1 cellular context compared by ENCODE assay signal in the genomic region with DNA sequence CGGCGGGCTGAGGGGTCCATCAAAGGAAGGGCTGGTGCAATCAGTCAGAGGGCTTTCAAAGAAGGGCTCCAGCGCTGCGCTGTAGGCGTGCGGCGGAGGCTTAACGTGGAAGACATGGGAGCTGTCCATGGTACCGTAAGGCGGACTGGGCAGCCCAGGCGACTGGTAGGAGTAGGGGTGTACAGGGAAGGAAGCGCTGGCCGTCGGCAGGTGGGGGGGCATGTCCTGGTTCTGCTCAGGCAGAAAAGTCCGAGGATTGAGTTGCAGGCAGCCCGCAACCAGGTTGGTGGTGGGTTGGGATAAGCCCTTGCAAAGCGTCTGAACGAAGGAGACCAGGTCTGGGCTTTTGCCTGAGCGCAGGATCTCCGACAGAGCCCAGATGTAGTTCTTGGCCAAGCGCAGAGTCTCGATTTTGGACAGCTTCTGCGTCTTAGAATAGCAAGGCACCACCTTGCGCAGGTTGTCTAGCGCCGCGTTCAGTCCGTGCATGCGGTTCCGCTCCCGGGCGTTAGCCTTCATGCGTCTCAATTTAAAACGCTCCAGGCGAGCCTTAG.
TF ChIP-seq lines count a peak whose summit lies in the region.

No MANE protein-coding gene starts in this region.

TF ChIP-seq in HepG2, 621 proteins besides CTCF, POLR2A, EP300 and RAD21 (continued from another document and continues in another):
- TF ChIP-seq, protein P1, sequence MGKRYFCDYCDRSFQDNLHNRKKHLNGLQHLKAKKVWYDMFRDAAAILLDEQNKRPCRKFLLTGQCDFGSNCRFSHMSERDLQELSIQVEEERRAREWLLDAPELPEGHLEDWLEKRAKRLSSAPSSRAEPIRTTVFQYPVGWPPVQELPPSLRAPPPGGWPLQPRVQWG (CRISPR knock-in tag; IDR thresholded peaks at IDR 0.05; ENCODE audit: borderline replicate concordance, low read depth): no peak
- TF ChIP-seq ZNF616 (CRISPR knock-in tag; IDR thresholded peaks at IDR 0.05; ENCODE audit: low read depth) (no peak), HDAC1 (CRISPR knock-in tag; IDR thresholded peaks at IDR 0.05) (no peak), FOXO1 (CRISPR knock-in tag; IDR thresholded peaks at IDR 0.05) (peak; percentile 80), ZFYVE20 (CRISPR knock-in tag; IDR thresholded peaks at IDR 0.05; ENCODE audit: borderline replicate concordance, low read depth) (0 out of 2 replicates have a peak, but pooled peaks have one; percentile 83), AKAP8 (CRISPR knock-in tag; IDR thresholded peaks at IDR 0.05) (no peak), SETDB1 (CRISPR knock-in tag; IDR thresholded peaks at IDR 0.05; ENCODE audit: borderline replicate concordance) (no peak), RBM39 (IDR thresholded peaks at IDR 0.05; ENCODE audit: low read depth, low read length, poor library complexity, severe bottlenecking) (no peak), SATB2 (CRISPR knock-in tag; IDR thresholded peaks at IDR 0.05) (peak; percentile 96), ZNF367 (CRISPR knock-in tag; IDR thresholded peaks at IDR 0.05; ENCODE audit: borderline replicate concordance) (peak; percentile 84; the same call in 1 of the 2 replicates), GABPA (IDR thresholded peaks at IDR 0.05; ENCODE audit: low read depth, low read length) (no peak), GABPA (CRISPR knock-in tag; IDR thresholded peaks at IDR 0.05; ENCODE audit: low read depth) (no peak), HHEX (CRISPR knock-in tag; IDR thresholded peaks at IDR 0.05) (no peak), IKZF1 (IDR thresholded peaks at IDR 0.05) (no peak), AHR (CRISPR knock-in tag; IDR thresholded peaks at IDR 0.05) (0 out of 2 replicates have a peak, but pooled peaks have one; percentile 95), XBP1 (CRISPR knock-in tag; IDR thresholded peaks at IDR 0.05) (peak; percentile 91), SMC3 (IDR thresholded peaks at IDR 0.05; ENCODE audit: low read length) (no peak), RARG (CRISPR knock-in tag; IDR thresholded peaks at IDR 0.05; ENCODE audit: low read depth) (peak; percentile 45; the same call in 1 of the 2 replicates), ZNF230 (CRISPR knock-in tag; IDR thresholded peaks at IDR 0.05) (peak; percentile 82; the same call in 1 of the 2 replicates), ZNF460 (CRISPR knock-in tag; IDR thresholded peaks at IDR 0.05; ENCODE audit: borderline replicate concordance) (no peak), ZNF138 (CRISPR knock-in tag; IDR thresholded peaks at IDR 0.05; ENCODE audit: low read depth) (peak; percentile 87), RFX5 (IDR thresholded peaks at IDR 0.05; ENCODE audit: low read depth, low read length) (no peak), PHF5A (CRISPR knock-in tag; IDR thresholded peaks at IDR 0.05; ENCODE audit: low read depth, unreplicated experiment) (no peak), KAT8 (CRISPR knock-in tag; IDR thresholded peaks at IDR 0.05) (peak; percentile 50)
- TF ChIP-seq, protein P2, sequence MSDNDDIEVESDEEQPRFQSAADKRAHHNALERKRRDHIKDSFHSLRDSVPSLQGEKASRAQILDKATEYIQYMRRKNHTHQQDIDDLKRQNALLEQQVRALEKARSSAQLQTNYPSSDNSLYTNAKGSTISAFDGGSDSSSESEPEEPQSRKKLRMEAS (IDR thresholded peaks at IDR 0.05): no peak
- TF ChIP-seq, protein P3, sequence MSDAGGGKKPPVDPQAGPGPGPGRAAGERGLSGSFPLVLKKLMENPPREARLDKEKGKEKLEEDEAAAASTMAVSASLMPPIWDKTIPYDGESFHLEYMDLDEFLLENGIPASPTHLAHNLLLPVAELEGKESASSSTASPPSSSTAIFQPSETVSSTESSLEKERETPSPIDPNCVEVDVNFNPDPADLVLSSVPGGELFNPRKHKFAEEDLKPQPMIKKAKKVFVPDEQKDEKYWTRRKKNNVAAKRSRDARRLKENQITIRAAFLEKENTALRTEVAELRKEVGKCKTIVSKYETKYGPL (CRISPR knock-in tag; IDR thresholded peaks at IDR 0.05): peak; percentile 88; the same call in 1 of the 2 replicates
- TF ChIP-seq, protein P4, sequence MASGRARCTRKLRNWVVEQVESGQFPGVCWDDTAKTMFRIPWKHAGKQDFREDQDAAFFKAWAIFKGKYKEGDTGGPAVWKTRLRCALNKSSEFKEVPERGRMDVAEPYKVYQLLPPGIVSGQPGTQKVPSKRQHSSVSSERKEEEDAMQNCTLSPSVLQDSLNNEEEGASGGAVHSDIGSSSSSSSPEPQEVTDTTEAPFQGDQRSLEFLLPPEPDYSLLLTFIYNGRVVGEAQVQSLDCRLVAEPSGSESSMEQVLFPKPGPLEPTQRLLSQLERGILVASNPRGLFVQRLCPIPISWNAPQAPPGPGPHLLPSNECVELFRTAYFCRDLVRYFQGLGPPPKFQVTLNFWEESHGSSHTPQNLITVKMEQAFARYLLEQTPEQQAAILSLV (CRISPR knock-in tag; IDR thresholded peaks at IDR 0.05; ENCODE audit: borderline replicate concordance): peak; percentile 84
- TF ChIP-seq, protein P5, sequence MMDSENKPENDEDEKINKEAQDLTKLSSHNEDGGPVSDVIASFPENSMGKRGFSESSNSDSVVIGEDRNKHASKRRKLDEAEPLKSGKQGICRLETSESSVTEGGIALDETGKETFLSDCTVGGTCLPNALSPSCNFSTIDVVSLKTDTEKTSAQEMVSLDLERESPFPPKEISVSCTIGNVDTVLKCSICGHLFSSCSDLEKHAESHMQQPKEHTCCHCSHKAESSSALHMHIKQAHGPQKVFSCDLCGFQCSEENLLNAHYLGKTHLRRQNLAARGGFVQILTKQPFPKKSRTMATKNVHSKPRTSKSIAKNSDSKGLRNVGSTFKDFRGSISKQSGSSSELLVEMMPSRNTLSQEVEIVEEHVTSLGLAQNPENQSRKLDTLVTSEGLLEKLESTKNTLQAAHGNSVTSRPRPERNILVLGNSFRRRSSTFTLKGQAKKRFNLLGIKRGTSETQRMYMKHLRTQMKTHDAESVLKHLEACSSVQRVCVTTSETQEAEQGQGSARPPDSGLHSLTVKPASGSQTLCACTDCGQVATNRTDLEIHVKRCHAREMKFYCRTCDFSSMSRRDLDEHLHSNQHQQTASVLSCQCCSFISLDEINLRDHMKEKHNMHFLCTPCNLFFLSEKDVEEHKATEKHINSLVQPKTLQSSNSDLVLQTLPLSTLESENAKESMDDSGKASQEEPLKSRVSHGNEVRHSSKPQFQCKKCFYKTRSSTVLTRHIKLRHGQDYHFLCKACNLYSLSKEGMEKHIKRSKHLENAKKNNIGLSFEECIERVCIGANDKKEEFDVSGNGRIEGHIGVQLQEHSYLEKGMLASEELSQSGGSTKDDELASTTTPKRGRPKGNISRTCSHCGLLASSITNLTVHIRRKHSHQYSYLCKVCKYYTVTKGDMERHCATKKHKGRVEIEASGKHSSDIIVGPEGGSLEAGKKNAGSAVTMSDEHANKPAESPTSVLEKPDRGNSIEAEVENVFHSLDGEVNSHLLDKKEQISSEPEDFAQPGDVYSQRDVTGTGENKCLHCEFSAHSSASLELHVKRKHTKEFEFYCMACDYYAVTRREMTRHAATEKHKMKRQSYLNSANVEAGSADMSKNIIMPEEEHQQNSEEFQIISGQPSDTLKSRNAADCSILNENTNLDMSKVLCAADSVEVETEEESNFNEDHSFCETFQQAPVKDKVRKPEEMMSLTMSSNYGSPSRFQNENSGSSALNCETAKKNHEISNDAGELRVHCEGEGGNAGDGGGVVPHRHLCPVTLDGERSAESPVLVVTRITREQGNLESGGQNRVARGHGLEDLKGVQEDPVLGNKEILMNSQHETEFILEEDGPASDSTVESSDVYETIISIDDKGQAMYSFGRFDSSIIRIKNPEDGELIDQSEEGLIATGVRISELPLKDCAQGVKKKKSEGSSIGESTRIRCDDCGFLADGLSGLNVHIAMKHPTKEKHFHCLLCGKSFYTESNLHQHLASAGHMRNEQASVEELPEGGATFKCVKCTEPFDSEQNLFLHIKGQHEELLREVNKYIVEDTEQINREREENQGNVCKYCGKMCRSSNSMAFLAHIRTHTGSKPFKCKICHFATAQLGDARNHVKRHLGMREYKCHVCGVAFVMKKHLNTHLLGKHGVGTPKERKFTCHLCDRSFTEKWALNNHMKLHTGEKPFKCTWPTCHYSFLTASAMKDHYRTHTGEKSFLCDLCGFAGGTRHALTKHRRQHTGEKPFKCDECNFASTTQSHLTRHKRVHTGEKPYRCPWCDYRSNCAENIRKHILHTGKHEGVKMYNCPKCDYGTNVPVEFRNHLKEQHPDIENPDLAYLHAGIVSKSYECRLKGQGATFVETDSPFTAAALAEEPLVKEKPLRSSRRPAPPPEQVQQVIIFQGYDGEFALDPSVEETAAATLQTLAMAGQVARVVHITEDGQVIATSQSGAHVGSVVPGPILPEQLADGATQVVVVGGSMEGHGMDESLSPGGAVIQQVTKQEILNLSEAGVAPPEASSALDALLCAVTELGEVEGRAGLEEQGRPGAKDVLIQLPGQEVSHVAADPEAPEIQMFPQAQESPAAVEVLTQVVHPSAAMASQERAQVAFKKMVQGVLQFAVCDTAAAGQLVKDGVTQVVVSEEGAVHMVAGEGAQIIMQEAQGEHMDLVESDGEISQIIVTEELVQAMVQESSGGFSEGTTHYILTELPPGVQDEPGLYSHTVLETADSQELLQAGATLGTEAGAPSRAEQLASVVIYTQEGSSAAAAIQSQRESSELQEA (CRISPR knock-in tag; IDR thresholded peaks at IDR 0.05; ENCODE audit: not compliant biosample characterization): no peak
- TF ChIP-seq, protein P6, sequence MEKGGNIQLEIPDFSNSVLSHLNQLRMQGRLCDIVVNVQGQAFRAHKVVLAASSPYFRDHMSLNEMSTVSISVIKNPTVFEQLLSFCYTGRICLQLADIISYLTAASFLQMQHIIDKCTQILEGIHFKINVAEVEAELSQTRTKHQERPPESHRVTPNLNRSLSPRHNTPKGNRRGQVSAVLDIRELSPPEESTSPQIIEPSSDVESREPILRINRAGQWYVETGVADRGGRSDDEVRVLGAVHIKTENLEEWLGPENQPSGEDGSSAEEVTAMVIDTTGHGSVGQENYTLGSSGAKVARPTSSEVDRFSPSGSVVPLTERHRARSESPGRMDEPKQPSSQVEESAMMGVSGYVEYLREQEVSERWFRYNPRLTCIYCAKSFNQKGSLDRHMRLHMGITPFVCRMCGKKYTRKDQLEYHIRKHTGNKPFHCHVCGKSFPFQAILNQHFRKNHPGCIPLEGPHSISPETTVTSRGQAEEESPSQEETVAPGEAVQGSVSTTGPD (CRISPR knock-in tag; IDR thresholded peaks at IDR 0.05): no peak; the same call in 1 of the 2 replicates
- TF ChIP-seq, protein P7, sequence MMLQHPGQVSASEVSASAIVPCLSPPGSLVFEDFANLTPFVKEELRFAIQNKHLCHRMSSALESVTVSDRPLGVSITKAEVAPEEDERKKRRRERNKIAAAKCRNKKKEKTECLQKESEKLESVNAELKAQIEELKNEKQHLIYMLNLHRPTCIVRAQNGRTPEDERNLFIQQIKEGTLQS (CRISPR knock-in tag; IDR thresholded peaks at IDR 0.05): peak; percentile 74
- TF ChIP-seq, protein P8, sequence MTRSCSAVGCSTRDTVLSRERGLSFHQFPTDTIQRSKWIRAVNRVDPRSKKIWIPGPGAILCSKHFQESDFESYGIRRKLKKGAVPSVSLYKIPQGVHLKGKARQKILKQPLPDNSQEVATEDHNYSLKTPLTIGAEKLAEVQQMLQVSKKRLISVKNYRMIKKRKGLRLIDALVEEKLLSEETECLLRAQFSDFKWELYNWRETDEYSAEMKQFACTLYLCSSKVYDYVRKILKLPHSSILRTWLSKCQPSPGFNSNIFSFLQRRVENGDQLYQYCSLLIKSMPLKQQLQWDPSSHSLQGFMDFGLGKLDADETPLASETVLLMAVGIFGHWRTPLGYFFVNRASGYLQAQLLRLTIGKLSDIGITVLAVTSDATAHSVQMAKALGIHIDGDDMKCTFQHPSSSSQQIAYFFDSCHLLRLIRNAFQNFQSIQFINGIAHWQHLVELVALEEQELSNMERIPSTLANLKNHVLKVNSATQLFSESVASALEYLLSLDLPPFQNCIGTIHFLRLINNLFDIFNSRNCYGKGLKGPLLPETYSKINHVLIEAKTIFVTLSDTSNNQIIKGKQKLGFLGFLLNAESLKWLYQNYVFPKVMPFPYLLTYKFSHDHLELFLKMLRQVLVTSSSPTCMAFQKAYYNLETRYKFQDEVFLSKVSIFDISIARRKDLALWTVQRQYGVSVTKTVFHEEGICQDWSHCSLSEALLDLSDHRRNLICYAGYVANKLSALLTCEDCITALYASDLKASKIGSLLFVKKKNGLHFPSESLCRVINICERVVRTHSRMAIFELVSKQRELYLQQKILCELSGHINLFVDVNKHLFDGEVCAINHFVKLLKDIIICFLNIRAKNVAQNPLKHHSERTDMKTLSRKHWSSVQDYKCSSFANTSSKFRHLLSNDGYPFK (CRISPR knock-in tag; IDR thresholded peaks at IDR 0.05; ENCODE audit: borderline replicate concordance): no peak; the same call in 1 of the 2 replicates
- TF ChIP-seq, protein P9, sequence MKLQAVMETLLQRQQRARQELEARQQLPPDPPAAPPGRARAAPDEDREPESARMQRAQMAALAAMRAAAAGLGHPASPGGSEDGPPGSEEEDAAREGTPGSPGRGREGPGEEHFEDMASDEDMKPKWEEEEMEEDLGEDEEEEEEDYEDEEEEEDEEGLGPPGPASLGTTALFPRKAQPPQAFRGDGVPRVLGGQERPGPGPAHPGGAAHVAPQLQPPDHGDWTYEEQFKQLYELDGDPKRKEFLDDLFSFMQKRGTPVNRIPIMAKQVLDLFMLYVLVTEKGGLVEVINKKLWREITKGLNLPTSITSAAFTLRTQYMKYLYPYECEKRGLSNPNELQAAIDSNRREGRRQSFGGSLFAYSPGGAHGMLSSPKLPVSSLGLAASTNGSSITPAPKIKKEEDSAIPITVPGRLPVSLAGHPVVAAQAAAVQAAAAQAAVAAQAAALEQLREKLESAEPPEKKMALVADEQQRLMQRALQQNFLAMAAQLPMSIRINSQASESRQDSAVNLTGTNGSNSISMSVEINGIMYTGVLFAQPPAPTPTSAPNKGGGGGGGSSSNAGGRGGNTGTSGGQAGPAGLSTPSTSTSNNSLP (IDR thresholded peaks at IDR 0.05; ENCODE audit: low read depth, low read length): no peak
- TF ChIP-seq, protein P10, sequence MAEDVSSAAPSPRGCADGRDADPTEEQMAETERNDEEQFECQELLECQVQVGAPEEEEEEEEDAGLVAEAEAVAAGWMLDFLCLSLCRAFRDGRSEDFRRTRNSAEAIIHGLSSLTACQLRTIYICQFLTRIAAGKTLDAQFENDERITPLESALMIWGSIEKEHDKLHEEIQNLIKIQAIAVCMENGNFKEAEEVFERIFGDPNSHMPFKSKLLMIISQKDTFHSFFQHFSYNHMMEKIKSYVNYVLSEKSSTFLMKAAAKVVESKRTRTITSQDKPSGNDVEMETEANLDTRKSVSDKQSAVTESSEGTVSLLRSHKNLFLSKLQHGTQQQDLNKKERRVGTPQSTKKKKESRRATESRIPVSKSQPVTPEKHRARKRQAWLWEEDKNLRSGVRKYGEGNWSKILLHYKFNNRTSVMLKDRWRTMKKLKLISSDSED (CRISPR knock-in tag; IDR thresholded peaks at IDR 0.05): peak; percentile 41; the same call in 1 of the 2 replicates
- TF ChIP-seq, protein P11, sequence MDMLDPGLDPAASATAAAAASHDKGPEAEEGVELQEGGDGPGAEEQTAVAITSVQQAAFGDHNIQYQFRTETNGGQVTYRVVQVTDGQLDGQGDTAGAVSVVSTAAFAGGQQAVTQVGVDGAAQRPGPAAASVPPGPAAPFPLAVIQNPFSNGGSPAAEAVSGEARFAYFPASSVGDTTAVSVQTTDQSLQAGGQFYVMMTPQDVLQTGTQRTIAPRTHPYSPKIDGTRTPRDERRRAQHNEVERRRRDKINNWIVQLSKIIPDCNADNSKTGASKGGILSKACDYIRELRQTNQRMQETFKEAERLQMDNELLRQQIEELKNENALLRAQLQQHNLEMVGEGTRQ (IDR thresholded peaks at IDR 0.05; ENCODE audit: low read depth, low read length): no peak
- TF ChIP-seq, protein P11 (CRISPR knock-in tag; IDR thresholded peaks at IDR 0.05; ENCODE audit: borderline replicate concordance): no peak
